ENCODE assay signal across 15 cellular contexts in the genomic region with DNA sequence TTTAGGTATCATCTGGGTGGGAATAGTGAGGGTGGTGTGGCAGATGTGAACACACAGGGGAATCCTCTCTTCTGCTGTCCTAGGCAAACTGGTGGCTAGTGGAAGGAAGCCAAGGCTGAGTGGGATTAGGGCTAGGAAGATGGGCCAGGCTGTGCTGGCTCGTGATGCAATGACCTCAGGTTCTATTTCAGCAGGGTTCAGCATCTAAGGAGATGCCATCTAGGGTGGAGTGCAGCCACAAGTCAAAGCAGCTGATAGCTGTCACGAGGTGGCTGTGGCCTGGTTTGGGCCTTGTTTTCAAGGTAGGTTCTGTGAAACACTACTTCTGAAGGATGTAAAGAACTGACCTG. TPM values are rescaled to one million over a fixed set of nuclear protein-coding genes. Genes with fewer than 3 reads are reported as not detected.
"Had no signal": no experiment of that assay in that cellular context is flagged by ENCODE, and none has a peak within 500 bp of the region (broad histone marks: within the 10 kb centered on the region; RNA-seq: fewer than 3 reads in every experiment).

No MANE protein-coding gene starts in this region.

- H3K4me3 Mint-ChIP-seq: natural killer cell treated with Interleukin-12 subunit alpha and Interleukin-12 subunit beta and Interleukin-15 and Interleukin-18, amount 100 ng/mL, for 72 hours; type B pancreatic cell had no signal

- H2AFZ ChIP-seq: parathyroid adenoma had no signal

- H3K27ac ChIP-seq: parathyroid adenoma, right atrium auricular region, sigmoid colon, thyroid gland had no signal

- H3K9me3 ChIP-seq: mucosa of descending colon, right atrium auricular region, sigmoid colon, thyroid gland had no signal

- H3K27me3 ChIP-seq: right atrium auricular region, sigmoid colon, thyroid gland had no signal

- H3K36me3 ChIP-seq: right atrium auricular region, sigmoid colon, thyroid gland had no signal

- ATAC-seq: mucosa of descending colon had no signal

- DNase-seq: effector memory CD4-positive, alpha-beta T cell; head of caudate nucleus; hippocampal formation; mucosa of descending colon; occipital lobe; sigmoid colon; stimulated activated CD4-positive, alpha-beta T cell treated with anti-CD3 and anti-CD28 coated beads, Interleukin-2, amount 100 ng/mL, for 48 hours; stimulated activated naive CD4-positive, alpha-beta T cell treated with Interleukin-2 at 50 U/mL for 16 hours; thyroid gland had no signal

- H3K4me1 ChIP-seq: parathyroid adenoma, right atrium auricular region, thyroid gland had no signal

- H3K4me3 ChIP-seq: mucosa of descending colon, right atrium auricular region, sigmoid colon, smooth muscle cell, thyroid gland had no signal

- H3K36me3 Mint-ChIP-seq: natural killer cell treated with Interleukin-12 subunit alpha and Interleukin-12 subunit beta and Interleukin-15 and Interleukin-18, amount 100 ng/mL, for 72 hours; type B pancreatic cell had no signal

- H3K27ac Mint-ChIP-seq: natural killer cell treated with Interleukin-12 subunit alpha and Interleukin-12 subunit beta and Interleukin-15 and Interleukin-18, amount 100 ng/mL, for 72 hours; type B pancreatic cell had no signal

- H3K9me3 Mint-ChIP-seq: natural killer cell treated with Interleukin-12 subunit alpha and Interleukin-12 subunit beta and Interleukin-15 and Interleukin-18, amount 100 ng/mL, for 72 hours; type B pancreatic cell had no signal

- H3K27me3 Mint-ChIP-seq: natural killer cell treated with Interleukin-12 subunit alpha and Interleukin-12 subunit beta and Interleukin-15 and Interleukin-18, amount 100 ng/mL, for 72 hours; type B pancreatic cell had no signal

- H3K9ac ChIP-seq: parathyroid adenoma had no signal

- H3K4me2 ChIP-seq: smooth muscle cell had no signal

RNA-seq across cellular contexts. Expression of a gene that starts 21.6 kb away (rescaled TPM):
- total RNA-seq: kidney epithelial cell, smooth muscle cell had no signal
- polyA plus RNA-seq: smooth muscle cell had no signal
